17 cellular contexts compared by ENCODE assay signal in genomic region chr6:43671011-43671800, GRCh38. TPM values are rescaled to one million over a fixed set of nuclear protein-coding genes. Genes with fewer than 3 reads are reported as not detected.
DNase-seq lines count a peak whose midpoint lies in the region; ATAC-seq and TF ChIP-seq lines count a peak whose summit lies in the region.
"Had no signal": no experiment of that assay in that cellular context is flagged by ENCODE, and none has a peak within 500 bp of the region (broad histone marks: within the 10 kb centered on the region; RNA-seq: fewer than 3 reads in every experiment).

No MANE protein-coding gene starts in this region.

- H3K9ac ChIP-seq in PC-3 (ENCODE audit: low read length) (no peak overlapping the region), mammary epithelial cell (ENCODE audit: insufficient read depth, low read length) (no peak overlapping the region)

- no peak overlapping the region for H3K4me3 Mint-ChIP-seq in T-helper 2 cell treated with Interferon-gamma antibody and Interleukin-4, amounts not matched to agents 5 μg/mL and 100 μg/mL, for 36 hours

- H3K27me3 ChIP-seq in PC-3 (ENCODE audit: low read length) (no peaks in the 10 kb centered on the region), mammary epithelial cell (ENCODE audit: insufficient read depth, low read length) (no peaks in the 10 kb centered on the region), spleen (replicated peaks in 1 of 7) (no peaks in the 10 kb centered on the region)
- H3K27me3 ChIP-seq: ovary had no signal

- no peaks in the 10 kb centered on the region for H3K9me3 Mint-ChIP-seq in T-helper 2 cell treated with Interferon-gamma antibody and Interleukin-4, amounts not matched to agents 5 μg/mL and 100 μg/mL, for 36 hours

- H3K4me2 ChIP-seq in PC-3 (ENCODE audit: low read length) (no peak overlapping the region), mammary epithelial cell (ENCODE audit: insufficient read depth, low read depth, low read length) (no peak overlapping the region)

- dilution Hi-C loops in mammary epithelial cell (cut with HindIII; ENCODE audit: low sequenced_read_pairs), result loop anchor here (5.0 kb wide), 1 partner anchor 106 kb away; no protein-coding TSS in a partner anchor

- TF ChIP-seq POLR2A in spleen (IDR thresholded peaks at IDR 0.05), result no peak

- peak overlapping the region; percentile 77 for H3K27ac Mint-ChIP-seq in T-helper 2 cell treated with Interferon-gamma antibody and Interleukin-4, amounts not matched to agents 5 μg/mL and 100 μg/mL, for 36 hours

- H3K79me2 ChIP-seq in PC-3 (ENCODE audit: low read length) (no peaks in the 10 kb centered on the region), mammary epithelial cell (ENCODE audit: insufficient read depth, low read length) (no peaks in the 10 kb centered on the region)

- peaks cover 27% of the 10 kb centered on the region for H3K4me1 Mint-ChIP-seq in T-helper 2 cell treated with Interferon-gamma antibody and Interleukin-4, amounts not matched to agents 5 μg/mL and 100 μg/mL, for 36 hours (ENCODE audit: low read depth)

- WGBS in mammary epithelial cell (ENCODE audit: low coverage, missing lambda C conversion rate), result 94% methylated on average over 7 of the region's 8 CpGs
- 92 to 96% (median 94%) methylated on average over 8 of the region's 8 CpGs for WGBS in spleen, 5 donors

- H3K36me3 Mint-ChIP-seq in T-helper 2 cell treated with Interferon-gamma antibody and Interleukin-4, amounts not matched to agents 5 μg/mL and 100 μg/mL, for 36 hours (ENCODE audit: low read depth), result peaks cover 39% of the 10 kb centered on the region

- H3K9me2 ChIP-seq in PC-3 (replicated peaks; ENCODE audit: low read length), result no peaks in the 10 kb centered on the region

- BruUV-seq in PC-3 (replicated peaks; lab: Mats Ljungman, UMichigan) (no TSS peak), mammary epithelial cell (replicated peaks; lab: Mats Ljungman, UMichigan) (TSS peak; percentile 8)

- ATAC-seq in PC-3, result no peak

- no peak overlapping the region for H3K4me3 ChIP-seq in PC-3 (ENCODE audit: low read length)
- no peak overlapping the region for H3K4me3 ChIP-seq in mammary epithelial cell (replicated peaks in 1 of 3; ENCODE audit: insufficient read depth in 1 of 3, low read depth in 2 of 3, low read length in 3 of 3)
- no peak overlapping the region for H3K4me3 ChIP-seq in spleen
- H3K4me3 ChIP-seq: ovary had no signal

- H3K27me3 Mint-ChIP-seq in T-helper 2 cell treated with Interferon-gamma antibody and Interleukin-4, amounts not matched to agents 5 μg/mL and 100 μg/mL, for 36 hours (ENCODE audit: low read depth), result no peaks in the 10 kb centered on the region

- in situ Hi-C loops in mammary epithelial cell (cut with MboI; ENCODE audit: low sequenced_read_pairs in 2 of 2), result no loop called here

- POLR2A ChIA-PET in PC-3 (lab: Charles Lee; ENCODE audit: unreplicated experiment), result no interaction called here

- DNase-seq in T-helper 2 cell treated with Interferon-gamma antibody and Interleukin-4, amounts not matched to agents 5 μg/mL and 100 μg/mL, for 36 hours (ENCODE audit: low spot score), result no peak
- DNase-seq in T-helper 2 cell (no peak), PC-3 (no peak), mammary epithelial cell (no peak), spleen (no peak), DMS79 (lab: John Stamatoyannopoulos, UW) (no peak), UCSD-AML1 (lab: John Stamatoyannopoulos, UW; ENCODE audit: unreplicated experiment) (no peak), D341Med (ENCODE audit: low spot score) (no peak)
- DNase-seq: GOT3; head of caudate nucleus; kidney; NCI-H2171 treated with DMSO at 0.1 percent for 48 hours; NK-92 treated with Interleukin-12 subunit alpha and Interleukin-12 subunit beta, amount 100 ng/mL, for 24 hours; Right ventricle myocardium superior; stimulated activated naive CD4-positive, alpha-beta T cell treated with Interleukin-2 at 50 U/mL for 16 hours had no signal

- no peaks in the 10 kb centered on the region for H3F3A ChIP-seq in PC-3 (ENCODE audit: low read length, unreplicated experiment)

- H3K9me3 ChIP-seq in PC-3 (ENCODE audit: low read length) (no peaks in the 10 kb centered on the region), mammary epithelial cell (replicated peaks; ENCODE audit: insufficient read depth, low read length) (no peaks in the 10 kb centered on the region), spleen (no peaks in the 10 kb centered on the region)
- H3K9me3 ChIP-seq: ovary had no signal

- no peak for TF ChIP-seq CTCF in PC-3 (conservative IDR thresholded peaks at IDR 0.05; ENCODE audit: low read depth, low read length)
- no peak for TF ChIP-seq CTCF in mammary epithelial cell (conservative IDR thresholded peaks at IDR 0.05 in 1 of 2, IDR thresholded peaks at IDR 0.05 in 1 of 2; ENCODE audit: extremely low read depth in 1 of 2, insufficient read depth in 1 of 2, low read depth in 1 of 2, low read length in 2 of 2)
- TF ChIP-seq CTCF in spleen (IDR thresholded peaks at IDR 0.05 in 8 of 11, conservative IDR thresholded peaks at IDR 0.05 in 3 of 11), result no peak

- H3K36me3 ChIP-seq in PC-3 (ENCODE audit: low read depth, low read length) (peaks cover 23% of the 10 kb centered on the region), mammary epithelial cell (ENCODE audit: insufficient read depth, low read length) (peaks cover 7% of the 10 kb centered on the region), spleen (peaks cover 5 to 73% (median 58%) of the 10 kb centered on the region in 6 donors)
- H3K36me3 ChIP-seq: ovary had no signal

- no peaks in the 10 kb centered on the region for H4K20me1 ChIP-seq in PC-3 (ENCODE audit: low read length)
- H4K20me1 ChIP-seq in mammary epithelial cell (ENCODE audit: insufficient read depth, low read length), result no peaks in the 10 kb centered on the region

- H3K27ac ChIP-seq in PC-3 (ENCODE audit: low read length) (peak overlapping the region; percentile 80), mammary epithelial cell (ENCODE audit: insufficient read depth, low read depth, low read length) (no peak overlapping the region), spleen (peak overlapping the region in 7 of 8 donors; percentile 41 to 72 (median 62))

- intact Hi-C loops in PC-3 (cut with micrococcal nuclease) (no loop called here), mammary epithelial cell (cut with micrococcal nuclease) (no loop called here), spleen (cut with DNase I; ENCODE audit: low total_unique reads) (no loop called here)

- H3K4me1 ChIP-seq in PC-3 (ENCODE audit: insufficient read depth, low read length) (peaks cover 37% of the 10 kb centered on the region), mammary epithelial cell (ENCODE audit: insufficient read depth, low read length) (peaks cover 37% of the 10 kb centered on the region), spleen (peaks cover 11 to 76% (median 29%) of the 10 kb centered on the region in 6 donors)

- CTCF ChIA-PET in PC-3 (lab: Charles Lee) (interaction anchor here (1.0 kb wide), 1 partner anchor 99 kb away, joined by 5 read pairs; the partner anchor contains the start of gene VEGFA), mammary epithelial cell (lab: Charles Lee; ENCODE audit: low non-redundant PET) (no interaction called here)

- H2AFZ ChIP-seq in PC-3 (ENCODE audit: low read length) (no peak overlapping the region), mammary epithelial cell (ENCODE audit: low read depth, low read length) (no peak overlapping the region)

RNA-seq across cellular contexts. Expression of gene MRPS18A, which starts 16.4 kb away (rescaled TPM):
- total RNA-seq in PC-3 (2014; rRNA removed) (91.5 and 105 TPM in 2 replicates), mammary epithelial cell (10 to 100 TPM; 27.0 to 49.0 TPM), spleen (10 to 100 TPM; 29.8 to 37.6 (median 30.9) TPM)
- polyA plus RNA-seq in mammary epithelial cell (63.7 TPM), spleen (10 to 100 TPM; 28.0 to 48.6 (median 34.3) TPM)
- 39.5 TPM for polyA minus RNA-seq in mammary epithelial cell

RNA-seq across cellular contexts. Expression of gene RSPH9, which starts 26.4 kb away (rescaled TPM):
- total RNA-seq in PC-3 (2014; rRNA removed), result not detected in 2 replicates
- total RNA-seq in mammary epithelial cell, result under 1 TPM in 1 of 2 donors, not detected in 1; 0.50 TPM
- not detected for polyA plus RNA-seq in mammary epithelial cell
- not detected for polyA minus RNA-seq in mammary epithelial cell
- under 1 TPM in 4 of 7 donors, not detected in 3; 0.18 to 0.63 (median 0.26) TPM for total RNA-seq in spleen
- polyA plus RNA-seq in spleen, result under 1 TPM; 0.17 to 0.35 (median 0.20) TPM
- total RNA-seq: A172 had no signal

RNA-seq across cellular contexts. Expression of gene MAD2L1BP, which starts 35.6 kb away (rescaled TPM):
- total RNA-seq in PC-3 (2014; rRNA removed), result 25.1 and 40.9 TPM in 2 replicates
- total RNA-seq in mammary epithelial cell, result 10 to 100 TPM; 21.5 to 24.7 TPM
- polyA plus RNA-seq in mammary epithelial cell, result 58.0 TPM
- polyA minus RNA-seq in mammary epithelial cell, result 25.1 TPM
- 10 to 100 TPM; 18.9 to 33.4 (median 22.2) TPM for total RNA-seq in spleen
- 10 to 100 TPM; 19.0 to 23.2 (median 19.8) TPM for polyA plus RNA-seq in spleen

RNA-seq across cellular contexts. Expression of gene GTPBP2, which starts 42.1 kb away (rescaled TPM):
- total RNA-seq in PC-3 (2014; rRNA removed) (38.1 and 47.6 TPM in 2 replicates), mammary epithelial cell (100 to 1,000 TPM in 1 of 2 donors, 10 to 100 TPM in 1; 46.5 to 130 TPM), spleen (100 to 1,000 TPM in 1 of 7 donors, 10 to 100 TPM in 6; 56.8 to 100 (median 72.0) TPM)
- polyA plus RNA-seq in mammary epithelial cell (49.5 TPM), spleen (10 to 100 TPM; 29.6 to 52.3 (median 43.9) TPM)
- 46.9 TPM for polyA minus RNA-seq in mammary epithelial cell
